Comparison of ENCODE assay signal across 9 cellular contexts in genomic region chr1:222817529-222817928, GRCh38. TPM values are rescaled to one million over a fixed set of nuclear protein-coding genes. Genes with fewer than 3 reads are reported as not detected.
A peak's percentile ranks its signal among the peaks of the same experiment; 100 is the strongest.
DNase-seq lines count a peak whose midpoint lies in the region; ATAC-seq and TF ChIP-seq lines count a peak whose summit lies in the region.
"Had no signal": no experiment of that assay in that cellular context is flagged by ENCODE, and none has a peak within 500 bp of the region (broad histone marks: within the 10 kb centered on the region; RNA-seq: fewer than 3 reads in every experiment).

No MANE protein-coding gene starts in this region.

- H3F3A ChIP-seq in smooth muscle cell (ENCODE audit: low read depth) = peaks cover 25% of the 10 kb centered on the region

- 0% methylated on average over 1 of the region's 1 CpG for WGBS in gastroesophageal sphincter (ENCODE audit: low coverage in 1 of 2), 2 donors
- WGBS in smooth muscle cell (ENCODE audit: low lambda C conversion rate) = 0% methylated on average over 1 of the region's 1 CpG

- peak; percentile 14 for ATAC-seq in gastroesophageal sphincter
- no peak for ATAC-seq in activated CD8-positive, alpha-beta memory T cell treated with anti-CD3 and anti-CD28 coated beads, Interleukin-2, amount 10 ng/mL, durations not matched to agents 7 days and 5 days

- no peaks in the 10 kb centered on the region for H3K36me3 ChIP-seq in gastroesophageal sphincter
- H3K36me3 ChIP-seq in smooth muscle cell (ENCODE audit: low read depth) = no peaks in the 10 kb centered on the region
- H3K36me3 ChIP-seq: Peyer's patch had no signal

- H3K79me2 ChIP-seq in smooth muscle cell (ENCODE audit: low read depth) = peaks cover 60% of the 10 kb centered on the region

- CTCF ChIA-PET in activated CD8-positive, alpha-beta memory T cell treated with anti-CD3 and anti-CD28 coated beads, Interleukin-2, amount 10 ng/mL, durations not matched to agents 7 days and 5 days (lab: Charles Lee) = no interaction called here

- no peaks in the 10 kb centered on the region for H3K27me3 ChIP-seq in gastroesophageal sphincter
- H3K27me3 ChIP-seq in smooth muscle cell (ENCODE audit: low read depth) = no peaks in the 10 kb centered on the region
- H3K27me3 ChIP-seq: Peyer's patch had no signal

- peaks cover 6% of the 10 kb centered on the region for H3K36me3 Mint-ChIP-seq in activated CD8-positive, alpha-beta memory T cell treated with anti-CD3 and anti-CD28 coated beads, Interleukin-2, amount 10 ng/mL, durations not matched to agents 7 days and 5 days

- no peak overlapping the region for H3K27ac Mint-ChIP-seq in activated CD8-positive, alpha-beta memory T cell treated with anti-CD3 and anti-CD28 coated beads, Interleukin-2, amount 10 ng/mL, durations not matched to agents 7 days and 5 days

- H4K20me1 ChIP-seq in smooth muscle cell (ENCODE audit: low read depth) = peaks cover 12% of the 10 kb centered on the region

- peak; percentile 79 for DNase-seq in H4 (ENCODE audit: low spot score)
- DNase-seq in SW480 (ENCODE audit: low spot score) = peak; percentile 42
- no peak for DNase-seq in smooth muscle cell (lab: John Stamatoyannopoulos, UW; ENCODE audit: unreplicated experiment)
- DNase-seq in cerebellum (ENCODE audit: low spot score) = no peak
- no peak for DNase-seq in NCI-H2196 treated with DMSO at 0.1 percent for 48 hours (lab: John Stamatoyannopoulos, UW; ENCODE audit: unreplicated experiment)
- no peak for DNase-seq in activated CD8-positive, alpha-beta memory T cell treated with anti-CD3 and anti-CD28 coated beads, Interleukin-2, amount 10 ng/mL, durations not matched to agents 7 days and 5 days
- DNase-seq in activated naive CD4-positive, alpha-beta T cell treated with Interleukin-2 at 50 U/mL for 16 hours = no peak
- DNase-seq: Peyer's patch had no signal

- TF ChIP-seq POLR2A in gastroesophageal sphincter (IDR thresholded peaks at IDR 0.05) = no peak

- TF ChIP-seq CTCF in gastroesophageal sphincter (IDR thresholded peaks at IDR 0.05) (no peak), smooth muscle cell (IDR thresholded peaks at IDR 0.05; ENCODE audit: borderline replicate concordance, insufficient read depth, poor library complexity, severe bottlenecking) (no peak)

- H3K27ac ChIP-seq in gastroesophageal sphincter (peak overlapping the region in 3 of 4 donors; percentile 43 to 96 (median 54)), smooth muscle cell (ENCODE audit: low read depth) (peak overlapping the region; percentile 95)

- H3K9me3 Mint-ChIP-seq in activated CD8-positive, alpha-beta memory T cell treated with anti-CD3 and anti-CD28 coated beads, Interleukin-2, amount 10 ng/mL, durations not matched to agents 7 days and 5 days (ENCODE audit: low read depth) = peaks cover 3% of the 10 kb centered on the region

- no peak overlapping the region for H3K4me3 ChIP-seq in gastroesophageal sphincter
- H3K4me3 ChIP-seq in smooth muscle cell = no peak overlapping the region
- H3K4me3 ChIP-seq: Peyer's patch had no signal

- H3K4me1 ChIP-seq in gastroesophageal sphincter (peaks cover 4 to 65% (median 22%) of the 10 kb centered on the region in 3 donors), smooth muscle cell (ENCODE audit: low read depth) (peaks cover 23% of the 10 kb centered on the region)

- H3K4me3 Mint-ChIP-seq in activated CD8-positive, alpha-beta memory T cell treated with anti-CD3 and anti-CD28 coated beads, Interleukin-2, amount 10 ng/mL, durations not matched to agents 7 days and 5 days = no peak overlapping the region

- H3K9me3 ChIP-seq in gastroesophageal sphincter (no peaks in the 10 kb centered on the region), smooth muscle cell (replicated peaks; ENCODE audit: low read depth) (no peaks in the 10 kb centered on the region)
- H3K9me3 ChIP-seq: Peyer's patch had no signal

- H3K9ac ChIP-seq in smooth muscle cell (ENCODE audit: low read depth) = peak overlapping the region; percentile 64

- H2AFZ ChIP-seq in smooth muscle cell (ENCODE audit: low read depth) = no peak overlapping the region

- peak overlapping the region; percentile 77 for H3K4me2 ChIP-seq in smooth muscle cell

- H3K4me1 Mint-ChIP-seq in activated CD8-positive, alpha-beta memory T cell treated with anti-CD3 and anti-CD28 coated beads, Interleukin-2, amount 10 ng/mL, durations not matched to agents 7 days and 5 days = peaks cover 20% of the 10 kb centered on the region

- H3K27me3 Mint-ChIP-seq in activated CD8-positive, alpha-beta memory T cell treated with anti-CD3 and anti-CD28 coated beads, Interleukin-2, amount 10 ng/mL, durations not matched to agents 7 days and 5 days = no peaks in the 10 kb centered on the region

- no peak for TF ChIP-seq EP300 in gastroesophageal sphincter (IDR thresholded peaks at IDR 0.05)

RNA-seq across cellular contexts. Expression of gene DISP1, which starts 2.7 kb away (rescaled TPM):
- total RNA-seq in H4 (2014; rRNA removed; shearing (Covaris generic)) = 2.7 and 3.8 TPM in 2 replicates
- total RNA-seq in gastroesophageal sphincter = 10 to 100 TPM in 3 of 4 donors, 1 to 10 TPM in 1; 6.5 to 24.7 (median 15.4) TPM
- 8.4 and 10.4 TPM in 2 replicates for total RNA-seq in smooth muscle cell
- 4.5 and 5.6 TPM in 2 replicates for polyA plus RNA-seq in smooth muscle cell
- total RNA-seq in cerebellum = 11.2 TPM
- 1 to 10 TPM; 1.5 to 2.0 TPM for total RNA-seq in activated CD8-positive, alpha-beta memory T cell treated with anti-CD3 and anti-CD28 coated beads, Interleukin-2, amount 10 ng/mL, durations not matched to agents 7 days and 5 days

Comparison
In these comparisons a context has a peak if more than half of its experiments do, and no peak if none do; other contexts are left out.
1. DNase-seq: peak in H4 (single experiment) and SW480 (single experiment); none in smooth muscle cell (single experiment), cerebellum (single experiment), NCI-H2196 treated with DMSO at 0.1 percent for 48 hours (single experiment), activated CD8-positive, alpha-beta memory T cell treated with anti-CD3 and anti-CD28 coated beads, Interleukin-2, amount 10 ng/mL, durations not matched to agents 7 days and 5 days (single experiment) and activated naive CD4-positive, alpha-beta T cell treated with Interleukin-2 at 50 U/mL for 16 hours (single experiment).